In genomic region chr3:16350953-16351318, GRCh38 we compare ENCODE assay signal across 2 cellular contexts.
TF ChIP-seq lines count a peak whose summit lies in the region.

No MANE protein-coding gene starts in this region.

TF ChIP-seq in IMR-90, 13 proteins besides CTCF, POLR2A, EP300 and RAD21:
- no peak for TF ChIP-seq RFX5 (IDR thresholded peaks at IDR 0.05; ENCODE audit: low read depth, low read length)
- no peak for TF ChIP-seq RCOR1 (IDR thresholded peaks at IDR 0.05; ENCODE audit: insufficient replicate concordance, low read length)
- no peak for TF ChIP-seq CHD1 (IDR thresholded peaks at IDR 0.05; ENCODE audit: low read depth, low read length)

TF ChIP-seq in GM12878, 131 proteins besides CTCF, POLR2A, EP300 and RAD21:
- TF ChIP-seq STAT1 (conservative IDR thresholded peaks at IDR 0.05) (no peak), NR2F1 (conservative IDR thresholded peaks at IDR 0.05) (no peak), E2F8 (IDR thresholded peaks at IDR 0.05; ENCODE audit: low read depth, partially characterized antibody) (no peak), POLR2AphosphoS5 (IDR thresholded peaks at IDR 0.05; ENCODE audit: low read length) (peak; percentile 39; the same call in 1 of the 2 replicates), SMARCA5 (IDR thresholded peaks at IDR 0.05) (no peak)
